26 cellular contexts compared by ENCODE assay signal in the genomic region with DNA sequence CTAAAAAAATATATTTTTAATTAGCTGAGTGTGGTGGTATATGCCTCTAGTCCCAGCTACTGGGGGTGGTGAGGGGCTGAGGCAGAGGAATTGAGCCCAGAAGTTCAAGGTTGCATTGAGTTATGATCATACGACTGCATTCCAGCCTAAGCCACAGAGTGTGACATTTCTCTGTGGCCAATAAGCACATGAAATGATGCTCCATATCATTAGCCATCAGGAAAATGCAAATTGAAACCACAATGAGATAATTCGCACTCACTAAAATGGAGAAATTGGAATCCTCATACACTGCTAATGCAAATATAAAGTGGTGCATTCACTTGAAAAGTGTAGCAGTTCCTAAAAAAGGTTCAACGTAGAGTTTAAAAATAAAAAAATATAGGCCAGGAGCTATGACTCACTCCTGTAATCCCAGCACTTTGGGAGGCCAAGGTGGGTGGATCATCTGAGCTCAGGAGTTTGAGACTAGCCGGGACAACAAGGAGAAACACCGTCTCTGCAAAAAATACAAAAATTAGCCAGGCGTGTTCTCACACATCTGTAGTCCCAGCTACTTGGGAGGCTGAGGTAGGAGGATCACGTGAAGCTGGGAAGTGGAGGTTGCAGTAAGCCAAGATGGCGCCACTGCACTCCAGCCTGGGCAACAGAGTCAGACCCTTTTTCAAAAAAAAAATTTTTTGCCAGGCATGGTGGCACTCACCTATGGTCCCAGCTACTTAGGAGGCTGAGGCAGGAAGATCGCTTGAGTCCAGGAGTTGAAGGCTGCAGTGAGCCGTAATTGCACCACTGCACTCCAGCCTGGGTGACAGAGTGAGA. TPM values are rescaled to one million over a fixed set of nuclear protein-coding genes. Genes with fewer than 3 reads are reported as not detected.
"Had no signal": no experiment of that assay in that cellular context is flagged by ENCODE, and none has a peak within 500 bp of the region (broad histone marks: within the 10 kb centered on the region; RNA-seq: fewer than 3 reads in every experiment).

No MANE protein-coding gene starts in this region.

- H3K4me3 ChIP-seq: esophagus muscularis mucosa, gastrocnemius medialis, left ventricle myocardium inferior, lung, testis, tibial nerve, upper lobe of right lung had no signal

- H3K9me3 ChIP-seq: esophagus muscularis mucosa, gastrocnemius medialis, left ventricle myocardium inferior, testis, tibial nerve, upper lobe of right lung had no signal

- H3K27ac ChIP-seq: epithelial cell of prostate, esophagus muscularis mucosa, gastrocnemius medialis, left ventricle myocardium inferior, testis, tibial nerve, upper lobe of right lung had no signal

- H3K27me3 ChIP-seq: esophagus muscularis mucosa, gastrocnemius medialis, testis, tibial nerve, upper lobe of right lung had no signal

- DNase-seq: effector memory CD8-positive, alpha-beta T cell; gastrocnemius medialis; glutamatergic neuron; immature natural killer cell; left cardiac atrium; left ventricle myocardium inferior; mesenchymal stem cell; midbrain; posterior cingulate gyrus; stimulated activated CD4-positive, alpha-beta T cell treated with anti-CD3 and anti-CD28 coated beads, Interleukin-2, amount 100 ng/mL, for 24 hours; stimulated activated CD4-positive, alpha-beta T cell treated with anti-CD3 and anti-CD28 coated beads, Interleukin-4, amount 100 ng/mL, for 4 hours; stimulated activated naive B cell treated with anti-CD40 and anti-IgM and Interleukin-4, amounts not matched to agents 10 μg/mL and 1 μg/mL and 100 μg/mL, for 72 hours; stimulated activated naive CD8-positive, alpha-beta T cell treated with anti-CD3 and anti-CD28 coated beads, Interleukin-15, amount 100 ng/mL, for 72 hours; testis; upper lobe of right lung had no signal

- H3K4me1 ChIP-seq: esophagus muscularis mucosa, gastrocnemius medialis, left ventricle myocardium inferior, tibial nerve, upper lobe of right lung had no signal

RNA-seq across cellular contexts. Expression of gene EFCAB12, which starts 46.8 kb away (rescaled TPM):
- total RNA-seq: fibroblast of villous mesenchyme, gastrocnemius medialis, left ventricle myocardium inferior, skeletal muscle tissue had no signal

RNA-seq across cellular contexts. Expression of gene RHO, which starts 53.2 kb away (rescaled TPM):
- total RNA-seq: esophagus muscularis mucosa, fibroblast of villous mesenchyme, gastrocnemius medialis, left cardiac atrium, left ventricle myocardium inferior, lung, osteocyte, pulmonary artery endothelial cell, sciatic nerve, skeletal muscle tissue, subcutaneous adipose tissue, tibial nerve, upper lobe of right lung had no signal
- polyA plus RNA-seq: immature natural killer cell, keratinocyte had no signal
